In genomic region chr1:151909167-151910149, GRCh38 we compare ENCODE assay signal across 8 cellular contexts. TPM values are rescaled to one million over a fixed set of nuclear protein-coding genes. Genes with fewer than 3 reads are reported as not detected.
DNase-seq lines count a peak whose midpoint lies in the region; ATAC-seq and TF ChIP-seq lines count a peak whose summit lies in the region.

THEM4 (minus strand) TSS chr1:151909511; CDS start chr1:151909458, 53 bp downstream.

- H3K9me3 Mint-ChIP-seq in activated naive CD4-positive, alpha-beta T cell treated with anti-CD3 and anti-CD28 coated beads, Interleukin-2, amount 50 U/mL, for 24 hours: no peaks in the 10 kb centered on the region

- peak within 1 kb of the TSS; percentile 94 for H3K4me3 Mint-ChIP-seq in activated naive CD4-positive, alpha-beta T cell treated with anti-CD3 and anti-CD28 coated beads, Interleukin-2, amount 50 U/mL, for 24 hours

- no peaks in the 10 kb centered on the region; the same call in 1 of the 2 replicates for H3K9me2 ChIP-seq in Karpas-422 (replicated peaks; ENCODE audit: insufficient read depth, low read length)

- H3K4me2 ChIP-seq in Karpas-422 (ENCODE audit: low read depth, low read length, poor library complexity, severe bottlenecking): peak within 1 kb of the TSS; percentile 96

- no peaks in the 10 kb centered on the region for H3K27me3 Mint-ChIP-seq in activated naive CD4-positive, alpha-beta T cell treated with anti-CD3 and anti-CD28 coated beads, Interleukin-2, amount 50 U/mL, for 24 hours

- H3K36me3 Mint-ChIP-seq in activated naive CD4-positive, alpha-beta T cell treated with anti-CD3 and anti-CD28 coated beads, Interleukin-2, amount 50 U/mL, for 24 hours: peaks cover 26% of the 10 kb centered on the region

- H3K9ac ChIP-seq in Karpas-422 (ENCODE audit: low read length): peak within 1 kb of the TSS; percentile 83

- H3K4me1 Mint-ChIP-seq in activated naive CD4-positive, alpha-beta T cell treated with anti-CD3 and anti-CD28 coated beads, Interleukin-2, amount 50 U/mL, for 24 hours: peaks cover 43% of the 10 kb centered on the region

- H3K4me1 ChIP-seq in Karpas-422 (ENCODE audit: low read length): peaks cover 18% of the 10 kb centered on the region

- H2AFZ ChIP-seq in Karpas-422 (ENCODE audit: low read length): peak within 1 kb of the TSS; percentile 73

- H3K9me3 ChIP-seq in Karpas-422 (ENCODE audit: low read length): peaks cover 16% of the 10 kb centered on the region

- H3K4me3 ChIP-seq in Karpas-422 (ENCODE audit: low read length): peak within 1 kb of the TSS; percentile 83

- DNase-seq in EH (ENCODE audit: low read depth) (peak; percentile 97), Karpas-422 (peak; percentile 99), glomerular endothelial cell (ENCODE audit: extremely low read depth, low read depth, low spot score) (no peak), omental fat pad (ENCODE audit: low spot score) (peak; percentile 88)

- H3K36me3 ChIP-seq in Karpas-422 (ENCODE audit: insufficient read depth, low read length): peaks cover 31% of the 10 kb centered on the region

- H3K27ac ChIP-seq in Karpas-422 (ENCODE audit: low read length) (peak within 1 kb of the TSS; percentile 85), temporal lobe (ENCODE audit: low read depth, low read length) (peak within 1 kb of the TSS; percentile 55)

- H4K20me1 ChIP-seq in Karpas-422 (ENCODE audit: insufficient read depth, low read depth, low read length): no peaks in the 10 kb centered on the region

- peaks cover 44% of the 10 kb centered on the region for H3K79me2 ChIP-seq in Karpas-422 (ENCODE audit: low read length)

- no peaks in the 10 kb centered on the region for H3K27me3 ChIP-seq in Karpas-422 (ENCODE audit: low read length)

- ATAC-seq in GM21786 (IDR thresholded peaks at IDR 0.05; ENCODE audit: unreplicated experiment): peak; percentile 97
- ATAC-seq in SK-N-SH treated with all-trans-retinoic acid at 6 μM for 48 hours: peak; percentile 99
- peak; percentile 100 for ATAC-seq in omental fat pad (ENCODE audit: low FRiP score)

- H3K27ac Mint-ChIP-seq in activated naive CD4-positive, alpha-beta T cell treated with anti-CD3 and anti-CD28 coated beads, Interleukin-2, amount 50 U/mL, for 24 hours: peak within 1 kb of the TSS; percentile 95

- peak in 1 of 3 donors; percentile 15 for TF ChIP-seq CTCF in omental fat pad (IDR thresholded peaks at IDR 0.05)

TF ChIP-seq in SK-N-SH treated with all-trans-retinoic acid at 6 μM for 48 hours, 23 proteins besides CTCF, POLR2A, EP300 and RAD21:
- no peak for TF ChIP-seq ZNF8 (CRISPR knock-in tag; IDR thresholded peaks at IDR 0.05)
- no peak for TF ChIP-seq TSHZ2 (CRISPR knock-in tag; IDR thresholded peaks at IDR 0.05)
- peak; percentile 16; the same call in 1 of the 2 replicates for TF ChIP-seq ZFP3 (CRISPR knock-in tag; IDR thresholded peaks at IDR 0.05)

RNA-seq across cellular contexts. Expression of gene THEM4, which starts in this region (rescaled TPM):
- 51.8 and 87.8 TPM in 2 replicates for total RNA-seq in Karpas-422 (2014; rRNA removed; shearing (Covaris generic); ENCODE audit: low replicate concordance)
- total RNA-seq in glomerular endothelial cell: 12.0 and 13.8 TPM in 2 replicates
- 10 to 100 TPM; 17.3 to 29.3 (median 21.8) TPM for total RNA-seq in omental fat pad
- 4.2 TPM for total RNA-seq in temporal lobe
